7 cellular contexts compared by ENCODE assay signal in the genomic region with DNA sequence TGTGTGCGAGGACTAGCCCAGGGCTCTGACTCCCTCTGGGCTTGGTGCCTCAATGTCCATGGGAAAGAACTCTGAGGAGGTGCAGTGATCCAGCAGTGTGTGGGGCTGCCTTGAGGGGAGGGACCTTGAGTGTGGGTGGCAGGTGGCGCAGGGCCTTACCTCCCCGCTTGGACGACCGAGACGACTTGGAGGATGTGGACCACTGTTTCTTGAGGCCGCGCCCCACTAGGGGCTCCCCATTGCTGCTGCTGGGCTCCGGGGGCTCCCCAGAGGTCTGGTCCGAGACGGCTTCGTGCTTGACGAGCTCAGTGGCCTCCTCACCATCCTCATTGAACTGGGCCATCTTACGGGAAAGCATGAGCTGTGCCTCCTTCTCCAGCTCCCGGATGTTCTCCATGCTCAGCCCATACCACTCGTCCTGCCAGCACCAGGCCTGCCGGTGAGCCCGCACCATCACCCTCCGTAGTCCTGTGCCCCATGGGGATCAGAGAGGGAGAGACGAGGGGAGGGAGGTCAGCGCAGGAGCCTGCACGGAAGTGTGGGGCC.
"Had no signal": no experiment of that assay in that cellular context is flagged by ENCODE, and none has a peak within 500 bp of the region (broad histone marks: within the 10 kb centered on the region; RNA-seq: fewer than 3 reads in every experiment).

No MANE protein-coding gene starts in this region.

- H2AFZ ChIP-seq: GM23338 had no signal

- ATAC-seq: GM23338, HepG2 had no signal

- H3K27ac Mint-ChIP-seq: GM23338, HFFc6, IgD-negative memory B cell had no signal

- H3K9me3 Mint-ChIP-seq: GM23338, H9, HFFc6, IgD-negative memory B cell had no signal

- H3K4me1 Mint-ChIP-seq: GM23338, H9, IgD-negative memory B cell had no signal

- DNase-seq: H9, HCEC 1CT, HFFc6 had no signal

- H3K36me3 Mint-ChIP-seq: IgD-negative memory B cell had no signal

- H3K4me3 Mint-ChIP-seq: GM23338, H9, HFFc6 had no signal

- H3K27ac ChIP-seq: HL-60 had no signal

- H3K4me2 ChIP-seq: GM23338 had no signal

- H3K4me3 ChIP-seq: GM23338 had no signal
